Comparison of ENCODE assay signal across 13 cellular contexts in the genomic region with DNA sequence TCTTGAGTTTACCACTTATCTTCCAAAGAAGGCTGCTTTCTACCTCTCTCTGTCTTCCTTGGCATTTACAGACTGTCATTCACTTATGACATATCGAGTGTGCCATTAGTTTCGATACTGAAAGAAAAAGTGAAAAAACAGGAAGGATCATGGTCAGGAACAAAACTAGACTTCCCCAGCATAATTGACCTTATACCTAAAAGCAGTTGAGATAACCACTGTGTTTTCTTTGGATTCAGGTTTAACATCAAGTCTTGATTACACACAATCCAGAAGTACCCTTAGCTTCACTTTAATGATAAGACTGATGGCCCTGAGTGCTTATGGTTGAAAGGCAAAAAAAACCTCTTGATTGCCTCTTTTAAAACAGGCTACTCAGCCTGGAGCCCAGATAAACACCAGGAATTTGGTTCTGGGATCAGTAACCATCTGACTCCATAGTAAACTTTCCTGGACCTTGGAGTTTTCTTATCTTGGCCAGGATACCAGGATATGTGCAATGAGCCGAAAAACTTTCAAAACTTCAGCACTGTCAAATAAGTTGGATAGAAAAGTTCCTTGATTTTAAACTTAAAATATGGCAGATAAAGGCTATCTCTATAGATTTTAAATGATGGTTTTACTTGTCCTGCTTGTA. TPM values are rescaled to one million over a fixed set of nuclear protein-coding genes. Genes with fewer than 3 reads are reported as not detected.
DNase-seq lines count a peak whose midpoint lies in the region; ATAC-seq lines count a peak whose summit lies in the region.
"Had no signal": no experiment of that assay in that cellular context is flagged by ENCODE, and none has a peak within 500 bp of the region (broad histone marks: within the 10 kb centered on the region; RNA-seq: fewer than 3 reads in every experiment).

No MANE protein-coding gene starts in this region.

- ATAC-seq in stimulated activated naive CD8-positive, alpha-beta T cell treated with anti-CD3 and anti-CD28 coated beads, Interleukin-15, Interleukin-2, amounts not matched to agents 100 U/mL and 50 U/mL, for 24 hours: no peak

- H3K9me3 Mint-ChIP-seq in stimulated activated naive CD8-positive, alpha-beta T cell treated with anti-CD3 and anti-CD28 coated beads, Interleukin-15, Interleukin-2, amounts not matched to agents 100 ng/mL and 50 ng/mL, for 24 hours: no peaks in the 10 kb centered on the region
- H3K9me3 Mint-ChIP-seq in activated naive CD8-positive, alpha-beta T cell treated with anti-CD3 and anti-CD28 coated beads for 36 hours: no peaks in the 10 kb centered on the region
- H3K9me3 Mint-ChIP-seq: neural crest cell had no signal

- DNase-seq in stimulated activated naive CD8-positive, alpha-beta T cell treated with anti-CD3 and anti-CD28 coated beads, Interleukin-15, Interleukin-2, amounts not matched to agents 100 U/mL and 50 U/mL, for 24 hours: no peak
- no peak for DNase-seq in activated naive CD8-positive, alpha-beta T cell treated with anti-CD3 and anti-CD28 coated beads for 36 hours
- peak; percentile 30 for DNase-seq in medulla oblongata (ENCODE audit: extremely low spot score)
- DNase-seq in posterior cingulate gyrus: no peak
- no peak for DNase-seq in stimulated activated CD4-positive, alpha-beta T cell treated with anti-CD3 and anti-CD28 coated beads, Interleukin-1b, Interleukin-23, amount 100 ng/mL, for 48 hours
- no peak for DNase-seq in activated naive CD4-positive, alpha-beta T cell (lab: John Stamatoyannopoulos, UW)
- DNase-seq in activated CD4-positive, CD25-positive, alpha-beta regulatory T cell (lab: John Stamatoyannopoulos, UW): no peak
- DNase-seq: DMS153; dorsolateral prefrontal cortex; SHP77; stimulated activated CD4-positive, alpha-beta T cell treated with anti-CD3 and anti-CD28 coated beads, Interleukin-12 subunit alpha, Interleukin-12 subunit beta, amount 100 ng/mL, for 4 hours had no signal

- peaks cover 14% of the 10 kb centered on the region for H3K4me1 Mint-ChIP-seq in stimulated activated naive CD8-positive, alpha-beta T cell treated with anti-CD3 and anti-CD28 coated beads, Interleukin-15, Interleukin-2, amounts not matched to agents 100 ng/mL and 50 ng/mL, for 24 hours (ENCODE audit: low read depth)
- peaks cover 19% of the 10 kb centered on the region for H3K4me1 Mint-ChIP-seq in activated naive CD8-positive, alpha-beta T cell treated with anti-CD3 and anti-CD28 coated beads for 36 hours

- intact Hi-C loops in posterior cingulate gyrus (cut with DNase I): no loop called here

- H3K4me3 Mint-ChIP-seq in stimulated activated naive CD8-positive, alpha-beta T cell treated with anti-CD3 and anti-CD28 coated beads, Interleukin-15, Interleukin-2, amounts not matched to agents 100 ng/mL and 50 ng/mL, for 24 hours: peak overlapping the region; percentile 2
- H3K4me3 Mint-ChIP-seq in activated naive CD8-positive, alpha-beta T cell treated with anti-CD3 and anti-CD28 coated beads for 36 hours: peak overlapping the region; percentile 23
- H3K4me3 Mint-ChIP-seq: neural crest cell had no signal

- H3K27me3 Mint-ChIP-seq in stimulated activated naive CD8-positive, alpha-beta T cell treated with anti-CD3 and anti-CD28 coated beads, Interleukin-15, Interleukin-2, amounts not matched to agents 100 ng/mL and 50 ng/mL, for 24 hours: peaks cover 22% of the 10 kb centered on the region
- H3K27me3 Mint-ChIP-seq in activated naive CD8-positive, alpha-beta T cell treated with anti-CD3 and anti-CD28 coated beads for 36 hours: peaks cover 25% of the 10 kb centered on the region

- no peaks in the 10 kb centered on the region for H3K36me3 Mint-ChIP-seq in stimulated activated naive CD8-positive, alpha-beta T cell treated with anti-CD3 and anti-CD28 coated beads, Interleukin-15, Interleukin-2, amounts not matched to agents 100 ng/mL and 50 ng/mL, for 24 hours (ENCODE audit: low read depth)
- H3K36me3 Mint-ChIP-seq in activated naive CD8-positive, alpha-beta T cell treated with anti-CD3 and anti-CD28 coated beads for 36 hours: no peaks in the 10 kb centered on the region

- no peak overlapping the region for H3K27ac Mint-ChIP-seq in stimulated activated naive CD8-positive, alpha-beta T cell treated with anti-CD3 and anti-CD28 coated beads, Interleukin-15, Interleukin-2, amounts not matched to agents 100 ng/mL and 50 ng/mL, for 24 hours
- H3K27ac Mint-ChIP-seq in activated naive CD8-positive, alpha-beta T cell treated with anti-CD3 and anti-CD28 coated beads for 36 hours: no peak overlapping the region

RNA-seq across cellular contexts. Expression of a gene that starts 5.0 kb away (rescaled TPM):
- 1 to 10 TPM; 2.3 to 3.9 TPM for total RNA-seq in activated naive CD8-positive, alpha-beta T cell treated with anti-CD3 and anti-CD28 coated beads for 36 hours
